ENCODE assay signal across 12 cellular contexts in genomic region chr1:26045712-26046312, GRCh38. TPM values are rescaled to one million over a fixed set of nuclear protein-coding genes. Genes with fewer than 3 reads are reported as not detected.
DNase-seq lines count a peak whose midpoint lies in the region; ATAC-seq, FAIRE-seq and TF ChIP-seq lines count a peak whose summit lies in the region.
"Had no signal": no experiment of that assay in that cellular context is flagged by ENCODE, and none has a peak within 500 bp of the region (broad histone marks: within the 10 kb centered on the region; RNA-seq: fewer than 3 reads in every experiment).

Gene SLC30A2, minus strand, starts transcription at chr1:26046118. Its CDS starts 222 bp downstream, at chr1:26045896.

- H3K4me1 Mint-ChIP-seq in activated CD4-positive, alpha-beta T cell treated with anti-CD3 and anti-CD28 coated beads for 36 hours = peaks cover 2% of the 10 kb centered on the region
- H3K4me1 Mint-ChIP-seq: activated CD4-positive, alpha-beta T cell treated with anti-CD3 and anti-CD28 coated beads, Interleukin-2, amount 10 ng/mL, durations not matched to agents 24 days and 14 days had no signal

- WGBS in suprapubic skin = under 1% methylated on average over 28 of the region's 69 CpGs

- H3K4me1 ChIP-seq in ascending aorta = no peaks in the 10 kb centered on the region
- H3K4me1 ChIP-seq in iPS-20b (ENCODE audit: insufficient read depth, low read length) = no peaks in the 10 kb centered on the region
- peaks cover 20% of the 10 kb centered on the region for H3K4me1 ChIP-seq in suprapubic skin

- DNase-seq in activated CD4-positive, alpha-beta T cell treated with anti-CD3 and anti-CD28 coated beads for 36 hours = peak; percentile 22
- no peak for DNase-seq in activated CD4-positive, alpha-beta T cell treated with anti-CD3 and anti-CD28 coated beads for 1 hour
- DNase-seq in ascending aorta (ENCODE audit: low spot score in 2 of 2) (no peak), suprapubic skin (ENCODE audit: low spot score in 2 of 2) (no peak), GM12891 (ENCODE audit: insufficient read length, low spot score) (no peak)
- DNase-seq in stimulated activated naive CD4-positive, alpha-beta T cell (lab: John Stamatoyannopoulos, UW) = no peak
- DNase-seq: activated CD4-positive, alpha-beta T cell treated with anti-CD3 and anti-CD28 coated beads, Interleukin-2, amount 10 ng/mL, durations not matched to agents 24 days and 14 days; cerebellar nuclear complex had no signal

- no peak for TF ChIP-seq CTCF in ascending aorta (IDR thresholded peaks at IDR 0.05)
- no peak for TF ChIP-seq CTCF in suprapubic skin (IDR thresholded peaks at IDR 0.05)

- TF ChIP-seq POLR2A in suprapubic skin (IDR thresholded peaks at IDR 0.05) (no peak), GM12891 (IDR thresholded peaks at IDR 0.05; ENCODE audit: low read depth, low read length) (no peak)

- H3K36me3 Mint-ChIP-seq in activated CD4-positive, alpha-beta T cell treated with anti-CD3 and anti-CD28 coated beads for 36 hours (ENCODE audit: low read depth) = no peaks in the 10 kb centered on the region
- H3K36me3 Mint-ChIP-seq: IgD-negative memory B cell had no signal

- peaks cover 49% of the 10 kb centered on the region for H3K27me3 Mint-ChIP-seq in activated CD4-positive, alpha-beta T cell treated with anti-CD3 and anti-CD28 coated beads for 36 hours

- H3K4me3 ChIP-seq in ascending aorta (peak within 1 kb of the TSS; percentile 21 to 36), iPS-20b (ENCODE audit: low read length) (peak within 1 kb of the TSS; percentile 47; the same call in 1 of the 2 replicates), suprapubic skin (peak within 1 kb of the TSS; percentile 45)

- H3K9me3 Mint-ChIP-seq in activated CD4-positive, alpha-beta T cell treated with anti-CD3 and anti-CD28 coated beads for 36 hours (ENCODE audit: low read depth) = no peaks in the 10 kb centered on the region
- H3K9me3 Mint-ChIP-seq: activated CD4-positive, alpha-beta T cell treated with anti-CD3 and anti-CD28 coated beads, Interleukin-2, amount 10 ng/mL, durations not matched to agents 24 days and 14 days; IgD-negative memory B cell had no signal

- POLR2A ChIA-PET in activated CD4-positive, alpha-beta T cell treated with anti-CD3 and anti-CD28 coated beads for 36 hours (lab: Charles Lee) = no interaction called here

- H3K4me3 Mint-ChIP-seq in activated CD4-positive, alpha-beta T cell treated with anti-CD3 and anti-CD28 coated beads for 36 hours = no peak within 1 kb of the TSS
- H3K4me3 Mint-ChIP-seq: activated CD4-positive, alpha-beta T cell treated with anti-CD3 and anti-CD28 coated beads, Interleukin-2, amount 10 ng/mL, durations not matched to agents 24 days and 14 days had no signal

- no peak for TF ChIP-seq EP300 in suprapubic skin (IDR thresholded peaks at IDR 0.05)

- H3K27ac ChIP-seq in ascending aorta (no peak within 1 kb of the TSS), iPS-20b (ENCODE audit: low read length) (no peak within 1 kb of the TSS), suprapubic skin (no peak within 1 kb of the TSS)
- H3K27ac ChIP-seq: tibial nerve had no signal

- FAIRE-seq in GM12891 (lab: Jason Lieb, UNC) = no peak

- no peak within 1 kb of the TSS for H3K9ac ChIP-seq in iPS-20b (ENCODE audit: low read depth, low read length)

- ATAC-seq in activated CD4-positive, alpha-beta T cell treated with anti-CD3 and anti-CD28 coated beads for 36 hours = no peak
- no peak for ATAC-seq in HG02759 (IDR thresholded peaks at IDR 0.05; ENCODE audit: unreplicated experiment)

- H3K27ac Mint-ChIP-seq in activated CD4-positive, alpha-beta T cell treated with anti-CD3 and anti-CD28 coated beads for 36 hours = no peak within 1 kb of the TSS
- H3K27ac Mint-ChIP-seq: activated CD4-positive, alpha-beta T cell treated with anti-CD3 and anti-CD28 coated beads, Interleukin-2, amount 10 ng/mL, durations not matched to agents 24 days and 14 days had no signal

- CTCF ChIA-PET in activated CD4-positive, alpha-beta T cell treated with anti-CD3 and anti-CD28 coated beads for 36 hours (lab: Charles Lee) = interaction anchor here (1.4 kb wide), 2 partner anchors 11 to 150 kb away, joined by 3 to 4 read pairs; no protein-coding TSS in a partner anchor

- no peaks in the 10 kb centered on the region for H3K36me3 ChIP-seq in ascending aorta
- H3K36me3 ChIP-seq in iPS-20b (ENCODE audit: insufficient read depth, low read depth, low read length) = no peaks in the 10 kb centered on the region
- H3K36me3 ChIP-seq in suprapubic skin = no peaks in the 10 kb centered on the region
- H3K36me3 ChIP-seq: tibial nerve had no signal

- H3K27me3 ChIP-seq in ascending aorta (peaks cover 18% of the 10 kb centered on the region), iPS-20b (ENCODE audit: insufficient read depth, low read length) (peaks cover 92% of the 10 kb centered on the region), suprapubic skin (peaks cover 76% of the 10 kb centered on the region)

- no peaks in the 10 kb centered on the region for H3K9me3 ChIP-seq in ascending aorta
- no peaks in the 10 kb centered on the region for H3K9me3 ChIP-seq in iPS-20b (ENCODE audit: insufficient read depth, low read depth, low read length)
- H3K9me3 ChIP-seq in suprapubic skin = no peaks in the 10 kb centered on the region
- H3K9me3 ChIP-seq: tibial nerve had no signal

- intact Hi-C loops in activated CD4-positive, alpha-beta T cell treated with anti-CD3 and anti-CD28 coated beads for 36 hours (cut with DNase I, micrococcal nuclease) = no loop called here
- intact Hi-C loops in ascending aorta (cut with DNase I) = no loop called here

TF ChIP-seq in GM12891, 5 proteins besides CTCF, POLR2A, EP300 and RAD21:
- TF ChIP-seq TAF1 (IDR thresholded peaks at IDR 0.05; ENCODE audit: low read depth, low read length) (no peak), SPI1 (IDR thresholded peaks at IDR 0.05; ENCODE audit: low read depth, low read length) (no peak), PAX5 (IDR thresholded peaks at IDR 0.05; ENCODE audit: insufficient read depth, low read length, severe bottlenecking) (no peak), POLR2AphosphoS5 (IDR thresholded peaks at IDR 0.05; ENCODE audit: low read depth, low read length) (no peak), POU2F2 (IDR thresholded peaks at IDR 0.05; ENCODE audit: low read depth, low read length) (no peak)

RNA-seq across cellular contexts. Expression of gene SLC30A2, which starts in this region (rescaled TPM):
- not detected for total RNA-seq in activated CD4-positive, alpha-beta T cell treated with anti-CD3 and anti-CD28 coated beads for 36 hours
- total RNA-seq in ascending aorta = not detected
- total RNA-seq in suprapubic skin = 1 to 10 TPM in 2 of 4 donors, under 1 TPM in 2; 0.15 to 2.0 (median 1.1) TPM
- not detected for polyA plus RNA-seq in GM12891 (2012; ENCODE audit: low read depth, missing spikeins)
- total RNA-seq: activated CD4-positive, alpha-beta T cell treated with anti-CD3 and anti-CD28 coated beads, Interleukin-2, amount 10 ng/mL, durations not matched to agents 24 days and 14 days; tibial nerve had no signal
- polyA plus RNA-seq: IgD-negative memory B cell had no signal

Comparison
In these comparisons a context has a peak if more than half of its experiments do, and no peak if none do; other contexts are left out.
1. Peak in DNase-seq in activated CD4-positive, alpha-beta T cell treated with anti-CD3 and anti-CD28 coated beads for 36 hours; RNA of the gene not detected or under 1 TPM.